In the genomic region with DNA sequence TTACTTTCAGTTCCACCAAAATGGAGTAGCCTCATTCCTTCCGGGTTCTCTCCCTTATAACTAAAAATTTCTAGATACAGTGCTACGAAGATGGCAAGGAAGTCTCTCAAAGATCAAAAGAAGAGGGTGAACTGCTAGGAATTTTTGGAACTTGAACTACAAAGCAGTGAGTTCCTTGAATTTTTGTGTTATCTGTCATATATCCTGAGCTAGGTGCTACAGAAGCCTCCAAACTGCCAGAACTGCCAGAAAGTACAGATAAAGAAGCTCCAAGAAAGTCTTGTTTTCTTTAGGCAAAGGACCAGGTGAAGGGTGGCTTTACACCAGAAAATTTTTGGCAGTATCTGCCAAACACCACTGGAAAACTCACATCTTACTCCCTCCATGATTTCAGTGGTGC, we compare ENCODE assay signal across 1 cellular context.
TF ChIP-seq lines count a peak whose summit lies in the region.

No MANE protein-coding gene starts in this region.

TF ChIP-seq in IMR-90, 13 proteins besides CTCF, POLR2A, EP300 and RAD21 (continued from another document):
- no peak for TF ChIP-seq SMC3 (IDR thresholded peaks at IDR 0.05; ENCODE audit: low read depth, low read length)
- no peak for TF ChIP-seq FOS (IDR thresholded peaks at IDR 0.05; ENCODE audit: low read depth, low read length)
- no peak for TF ChIP-seq ELK1 (IDR thresholded peaks at IDR 0.05; ENCODE audit: borderline replicate concordance, low read depth, low read length)
- TF ChIP-seq CEBPB (IDR thresholded peaks at IDR 0.05; ENCODE audit: low read depth, low read length): no peak
